Comparison of ENCODE assay signal across 9 cellular contexts in genomic region chr21:41611966-41612606, GRCh38.
DNase-seq lines count a peak whose midpoint lies in the region; ATAC-seq and TF ChIP-seq lines count a peak whose summit lies in the region.
"Had no signal": no experiment of that assay in that cellular context is flagged by ENCODE, and none has a peak within 500 bp of the region (broad histone marks: within the 10 kb centered on the region; RNA-seq: fewer than 3 reads in every experiment).

No MANE protein-coding gene starts in this region.

- CTCF ChIA-PET in activated CD8-positive, alpha-beta memory T cell treated with anti-CD3 and anti-CD28 coated beads, Interleukin-2, amount 10 ng/mL, durations not matched to agents 7 days and 5 days (lab: Charles Lee), result interaction anchor here (0.7 to 1.8 kb wide), 5 partner anchors 9 to 495 kb away, joined by 3 to 5 read pairs (median 3); no protein-coding TSS in a partner anchor

- no peak for TF ChIP-seq CTCF in right atrium auricular region (IDR thresholded peaks at IDR 0.05)
- no peak for TF ChIP-seq CTCF in heart left ventricle (IDR thresholded peaks at IDR 0.05)
- no peak for TF ChIP-seq CTCF in vagina (IDR thresholded peaks at IDR 0.05)

- intact Hi-C loops in heart left ventricle (cut with DNase I) (loop anchor here (1.0 to 10.0 kb wide), 11 partner anchors 165 to 505 kb away; no protein-coding TSS in a partner anchor), vagina (cut with DNase I) (loop anchor here (1.0 to 10.0 kb wide), 2 partner anchors 166 to 503 kb away; no protein-coding TSS in a partner anchor)

- H3K4me3 Mint-ChIP-seq in activated CD8-positive, alpha-beta memory T cell treated with anti-CD3 and anti-CD28 coated beads, Interleukin-2, amount 10 ng/mL, durations not matched to agents 7 days and 5 days, result no peak overlapping the region

- TF ChIP-seq POLR2A in heart left ventricle (IDR thresholded peaks at IDR 0.05), result no peak
- no peak for TF ChIP-seq POLR2A in vagina (IDR thresholded peaks at IDR 0.05)

- no peaks in the 10 kb centered on the region for H3K9me3 ChIP-seq in right atrium auricular region
- no peaks in the 10 kb centered on the region for H3K9me3 ChIP-seq in heart left ventricle
- no peaks in the 10 kb centered on the region for H3K9me3 ChIP-seq in vagina

- DNase-seq in right atrium auricular region (ENCODE audit: low spot score) (no peak), heart left ventricle (no peak), SK-MEL-5 (ENCODE audit: low read depth, low spot score) (peak; percentile 60), iPS-NIHi11 (ENCODE audit: low spot score) (peak; percentile 70), vagina (ENCODE audit: extremely low spot score in 2 of 2) (no peak), mesenteric fat pad (ENCODE audit: low spot score) (no peak)
- no peak for DNase-seq in activated CD8-positive, alpha-beta memory T cell treated with anti-CD3 and anti-CD28 coated beads, Interleukin-2, amount 10 ng/mL, durations not matched to agents 7 days and 5 days

- ATAC-seq in heart left ventricle, result no peak
- ATAC-seq in GM19452 (IDR thresholded peaks at IDR 0.05; ENCODE audit: unreplicated experiment), result no peak
- ATAC-seq in activated CD8-positive, alpha-beta memory T cell treated with anti-CD3 and anti-CD28 coated beads, Interleukin-2, amount 10 ng/mL, durations not matched to agents 7 days and 5 days, result no peak

- no peaks in the 10 kb centered on the region for H3K36me3 Mint-ChIP-seq in activated CD8-positive, alpha-beta memory T cell treated with anti-CD3 and anti-CD28 coated beads, Interleukin-2, amount 10 ng/mL, durations not matched to agents 7 days and 5 days

- H3K36me3 ChIP-seq in right atrium auricular region, result no peaks in the 10 kb centered on the region
- no peaks in the 10 kb centered on the region for H3K36me3 ChIP-seq in heart left ventricle
- no peaks in the 10 kb centered on the region for H3K36me3 ChIP-seq in vagina

- H3K4me3 ChIP-seq in right atrium auricular region (no peak overlapping the region), heart left ventricle (no peak overlapping the region), vagina (no peak overlapping the region)

- peaks cover 0 to 31% of the 10 kb centered on the region in 2 donors for H3K4me1 ChIP-seq in right atrium auricular region
- H3K4me1 ChIP-seq in heart left ventricle, result peaks cover 0 to 26% (median 8%) of the 10 kb centered on the region in 12 donors
- peaks cover 51% of the 10 kb centered on the region for H3K4me1 ChIP-seq in vagina
- H3K4me1 ChIP-seq: parathyroid adenoma had no signal

- H3K9me3 Mint-ChIP-seq in activated CD8-positive, alpha-beta memory T cell treated with anti-CD3 and anti-CD28 coated beads, Interleukin-2, amount 10 ng/mL, durations not matched to agents 7 days and 5 days (ENCODE audit: low read depth), result no peaks in the 10 kb centered on the region

- H3K27me3 Mint-ChIP-seq in activated CD8-positive, alpha-beta memory T cell treated with anti-CD3 and anti-CD28 coated beads, Interleukin-2, amount 10 ng/mL, durations not matched to agents 7 days and 5 days, result peaks cover 24% of the 10 kb centered on the region

- 21 to 38% (median 29%) methylated on average over 6 to 10 of the region's 10 CpGs for WGBS in heart left ventricle, 4 donors

- in situ Hi-C loops in SK-MEL-5 (cut with HindIII; ENCODE audit: low pct_unique_long_range_greater_than_20kb, low sequenced_read_pairs), result loop anchor here (25.0 kb wide), 1 partner anchor 150 kb away; the partner anchor contains the start of gene RIPK4

- H3K27me3 ChIP-seq in right atrium auricular region (no peaks in the 10 kb centered on the region), heart left ventricle (peaks cover 0 to 31% (median 9%) of the 10 kb centered on the region in 9 donors), vagina (no peaks in the 10 kb centered on the region)

- H3K27ac ChIP-seq in right atrium auricular region (peak overlapping the region; percentile 8 to 36), heart left ventricle (peak overlapping the region in 4 of 12 donors; percentile 24 to 66 (median 48)), vagina (peak overlapping the region; percentile 77)
- H3K27ac ChIP-seq: parathyroid adenoma had no signal

- no peaks in the 10 kb centered on the region for H3K4me1 Mint-ChIP-seq in activated CD8-positive, alpha-beta memory T cell treated with anti-CD3 and anti-CD28 coated beads, Interleukin-2, amount 10 ng/mL, durations not matched to agents 7 days and 5 days

- H3K27ac Mint-ChIP-seq in activated CD8-positive, alpha-beta memory T cell treated with anti-CD3 and anti-CD28 coated beads, Interleukin-2, amount 10 ng/mL, durations not matched to agents 7 days and 5 days, result no peak overlapping the region

Comparison
In these comparisons a context has a peak if more than half of its experiments do, and no peak if none do; other contexts are left out.
1. DNase-seq: peak in SK-MEL-5 (single experiment) and iPS-NIHi11 (single experiment); none in right atrium auricular region (single experiment), heart left ventricle (0 of 5), vagina (0 of 2), activated CD8-positive, alpha-beta memory T cell treated with anti-CD3 and anti-CD28 coated beads, Interleukin-2, amount 10 ng/mL, durations not matched to agents 7 days and 5 days (single experiment) and mesenteric fat pad (single experiment).